ENCODE assay signal across 16 cellular contexts in genomic region chr2:150555957-150556356, GRCh38.
A peak's percentile ranks its signal among the peaks of the same experiment; 100 is the strongest.
DNase-seq lines count a peak whose midpoint lies in the region; TF ChIP-seq lines count a peak whose summit lies in the region.
"Had no signal": no experiment of that assay in that cellular context is flagged by ENCODE, and none has a peak within 500 bp of the region (broad histone marks: within the 10 kb centered on the region; RNA-seq: fewer than 3 reads in every experiment).

No MANE protein-coding gene starts in this region.

- TF ChIP-seq CTCF in AG10803 (conservative IDR thresholded peaks at IDR 0.05; ENCODE audit: low read length) (no peak), epithelial cell of proximal tubule (conservative IDR thresholded peaks at IDR 0.05; ENCODE audit: low read depth, low read length) (no peak), nephron progenitor cell (IDR thresholded peaks at IDR 0.05) (no peak), transverse colon (IDR thresholded peaks at IDR 0.05) (no peak)

- H3K9me3 ChIP-seq in transverse colon = no peaks in the 10 kb centered on the region

- DNase-seq in AG10803 (ENCODE audit: low read depth) = peak; percentile 25
- peak; percentile 32 for DNase-seq in HuH-7 (ENCODE audit: low spot score)
- peak; percentile 80 for DNase-seq in epithelial cell of proximal tubule (ENCODE audit: low read depth)
- no peak for DNase-seq in nephron progenitor cell
- DNase-seq in HK-2 (ENCODE audit: unreplicated experiment) = no peak
- no peak for DNase-seq in T1000 (lab: John Stamatoyannopoulos, UW)
- DNase-seq in activated CD4-positive, alpha-beta T cell treated with anti-CD3 and anti-CD28 coated beads, Interleukin-2, amount 50 U/mL, for 4 hours = no peak
- DNase-seq in transverse colon = no peak
- DNase-seq: CD4-positive, alpha-beta T cell; DMS79 treated with DMSO at 0.1 percent for 48 hours; NCI-H1092; NCI-H1694 treated with DMSO at 0.1 percent for 48 hours; NCI-H345; NCI-H69; Right ventricle myocardium superior had no signal

- H3K4me3 ChIP-seq in AG10803 (ENCODE audit: low read length) = no peak overlapping the region
- no peak overlapping the region for H3K4me3 ChIP-seq in epithelial cell of proximal tubule (ENCODE audit: low read depth, low read length)
- no peak overlapping the region for H3K4me3 ChIP-seq in transverse colon

- TF ChIP-seq EP300 in transverse colon (IDR thresholded peaks at IDR 0.05; ENCODE audit: low read depth) = no peak

- H3K36me3 ChIP-seq in transverse colon = no peaks in the 10 kb centered on the region

- H3K27me3 ChIP-seq in transverse colon = no peaks in the 10 kb centered on the region

- no peaks in the 10 kb centered on the region for H3K9me3 Mint-ChIP-seq in nephron progenitor cell

- no peak overlapping the region for H3K27ac ChIP-seq in transverse colon

- TF ChIP-seq POLR2A in transverse colon (IDR thresholded peaks at IDR 0.05) = no peak

- no peaks in the 10 kb centered on the region for H3K27me3 Mint-ChIP-seq in nephron progenitor cell (ENCODE audit: low read depth, poor library complexity)
- H3K27me3 Mint-ChIP-seq: CD4-positive, alpha-beta T cell; IgD-negative memory B cell had no signal

- H3K36me3 Mint-ChIP-seq in nephron progenitor cell (ENCODE audit: low read depth) = no peaks in the 10 kb centered on the region

- peaks cover 17% of the 10 kb centered on the region for H3K4me1 Mint-ChIP-seq in nephron progenitor cell
- H3K4me1 Mint-ChIP-seq: IgD-negative memory B cell had no signal

- no peak overlapping the region for H3K4me3 Mint-ChIP-seq in nephron progenitor cell
- H3K4me3 Mint-ChIP-seq: CD4-positive, alpha-beta T cell; IgD-negative memory B cell had no signal

- 70 to 88% methylated on average over 1 to 2 of the region's 2 CpGs for WGBS in transverse colon (ENCODE audit: low coverage in 1 of 2), 2 donors

- no peaks in the 10 kb centered on the region for H3K4me1 ChIP-seq in transverse colon

- intact Hi-C loops in transverse colon (cut with DNase I; ENCODE audit: low total_unique reads) = no loop called here

- in situ Hi-C loops in transverse colon (cut with MboI; ENCODE audit: low pct_ligation_motif_present in 1 of 4, low pct_unique_long_range_greater_than_20kb in 1 of 4, low sequenced_read_pairs in 3 of 4) = no loop called here

- peak overlapping the region; percentile 96 for H3K27ac Mint-ChIP-seq in nephron progenitor cell
- H3K27ac Mint-ChIP-seq: CD4-positive, alpha-beta T cell; IgD-negative memory B cell had no signal

Comparison
In these comparisons a context has a peak if more than half of its experiments do, and no peak if none do; other contexts are left out.
1. DNase-seq: peak in AG10803 (single experiment), HuH-7 (single experiment) and epithelial cell of proximal tubule (single experiment); none in nephron progenitor cell (single experiment), HK-2 (single experiment), T1000 (single experiment), activated CD4-positive, alpha-beta T cell treated with anti-CD3 and anti-CD28 coated beads, Interleukin-2, amount 50 U/mL, for 4 hours (0 of 2) and transverse colon (single experiment).